ENCODE assay signal across 13 cellular contexts in genomic region chr2:197606180-197606579, GRCh38.
DNase-seq lines count a peak whose midpoint lies in the region; ATAC-seq and TF ChIP-seq lines count a peak whose summit lies in the region.
"Had no signal": no experiment of that assay in that cellular context is flagged by ENCODE, and none has a peak within 500 bp of the region (broad histone marks: within the 10 kb centered on the region; RNA-seq: fewer than 3 reads in every experiment).

No MANE protein-coding gene starts in this region.

- H3K27me3 ChIP-seq in GM23248 (replicated peaks; ENCODE audit: insufficient read depth) = no peaks in the 10 kb centered on the region
- H3K27me3 ChIP-seq: BLaER1 treated with 17β-estradiol and CSF1 and Interleukin-3, amounts not matched to agents 10 nM and 100 nM had no signal

- H3K9me2 ChIP-seq in GM23248 (ENCODE audit: insufficient read depth) = no peaks in the 10 kb centered on the region

- no peaks in the 10 kb centered on the region for H3K79me2 ChIP-seq in GM23248 (ENCODE audit: insufficient read depth)

- POLR2A ChIA-PET in activated CD4-positive, alpha-beta memory T cell treated with anti-CD3 and anti-CD28 coated beads for 36 hours (lab: Charles Lee) = no interaction called here

- intact Hi-C loops in activated CD4-positive, alpha-beta memory T cell treated with anti-CD3 and anti-CD28 coated beads for 36 hours (cut with micrococcal nuclease) = no loop called here

- H3K9ac ChIP-seq in GM23248 = no peak overlapping the region
- H3K9ac ChIP-seq: BLaER1 treated with 17β-estradiol and CSF1 and Interleukin-3, amounts not matched to agents 10 nM and 100 nM had no signal

- no peak overlapping the region for H3K4me3 Mint-ChIP-seq in activated CD4-positive, alpha-beta memory T cell treated with anti-CD3 and anti-CD28 coated beads for 36 hours
- H3K4me3 Mint-ChIP-seq in nephron progenitor cell = no peak overlapping the region

- no peak overlapping the region for H3K4me3 ChIP-seq in GM23248
- H3K4me3 ChIP-seq: BLaER1 treated with 17β-estradiol and CSF1 and Interleukin-3, amounts not matched to agents 10 nM and 100 nM; SK-N-MC had no signal

- no peak overlapping the region for H3K4me2 ChIP-seq in GM23248 (ENCODE audit: unreplicated experiment)
- H3K4me2 ChIP-seq: BLaER1 treated with 17β-estradiol and CSF1 and Interleukin-3, amounts not matched to agents 10 nM and 100 nM had no signal

- H3K36me3 ChIP-seq in GM23248 (ENCODE audit: low read depth) = no peaks in the 10 kb centered on the region
- H3K36me3 ChIP-seq: BLaER1 treated with 17β-estradiol and CSF1 and Interleukin-3, amounts not matched to agents 10 nM and 100 nM had no signal

- in situ Hi-C loops in GM23248 (cut with MboI) = no loop called here

- no peak for DNase-seq in activated CD4-positive, alpha-beta memory T cell treated with anti-CD3 and anti-CD28 coated beads for 36 hours
- DNase-seq in nephron progenitor cell (no peak), NCI-H748 treated with DMSO at 0.1 percent for 48 hours (lab: John Stamatoyannopoulos, UW) (no peak), GM23248 (no peak)
- DNase-seq: GF-D8; stimulated activated CD4-positive, alpha-beta T cell treated with anti-CD3 and anti-CD28 coated beads, Interleukin-1b, Interleukin-23, amount 100 ng/mL, for 48 hours had no signal

- TF ChIP-seq CTCF in nephron progenitor cell (IDR thresholded peaks at IDR 0.05) = no peak

- no peak overlapping the region for H3K27ac Mint-ChIP-seq in activated CD4-positive, alpha-beta memory T cell treated with anti-CD3 and anti-CD28 coated beads for 36 hours
- H3K27ac Mint-ChIP-seq in nephron progenitor cell = no peak overlapping the region

- H3K27ac ChIP-seq in GM23248 = no peak overlapping the region
- H3K27ac ChIP-seq: BLaER1 treated with 17β-estradiol and CSF1 and Interleukin-3, amounts not matched to agents 10 nM and 100 nM; SK-N-MC had no signal

- H3K27me3 Mint-ChIP-seq in activated CD4-positive, alpha-beta memory T cell treated with anti-CD3 and anti-CD28 coated beads for 36 hours = peaks cover 2% of the 10 kb centered on the region
- no peaks in the 10 kb centered on the region for H3K27me3 Mint-ChIP-seq in nephron progenitor cell (ENCODE audit: low read depth, poor library complexity)

- 91 to 98% methylated on average over 2 of the region's 2 CpGs for whole genome bisulfite sequencing in GM23248 (ENCODE audit: low coverage in 1 of 2, low lambda C conversion rate in 2 of 2, missing lambda C conversion rate in 2 of 2), 2 experiments

- peaks cover 7% of the 10 kb centered on the region for H3K4me1 Mint-ChIP-seq in activated CD4-positive, alpha-beta memory T cell treated with anti-CD3 and anti-CD28 coated beads for 36 hours (ENCODE audit: low read depth)
- peaks cover 3% of the 10 kb centered on the region for H3K4me1 Mint-ChIP-seq in nephron progenitor cell

- no peaks in the 10 kb centered on the region for H3F3A ChIP-seq in GM23248 (ENCODE audit: insufficient read depth)

- H4K20me1 ChIP-seq in GM23248 (ENCODE audit: insufficient read depth) = no peaks in the 10 kb centered on the region
- H4K20me1 ChIP-seq: BLaER1 treated with 17β-estradiol and CSF1 and Interleukin-3, amounts not matched to agents 10 nM and 100 nM had no signal

- no peak overlapping the region for H2AFZ ChIP-seq in GM23248

- H3K9me3 Mint-ChIP-seq in activated CD4-positive, alpha-beta memory T cell treated with anti-CD3 and anti-CD28 coated beads for 36 hours = peaks cover 5% of the 10 kb centered on the region
- H3K9me3 Mint-ChIP-seq in nephron progenitor cell = peaks cover 38% of the 10 kb centered on the region

- CTCF ChIA-PET in activated CD4-positive, alpha-beta memory T cell treated with anti-CD3 and anti-CD28 coated beads for 36 hours (lab: Charles Lee) = no interaction called here

- H3K4me1 ChIP-seq in GM23248 (ENCODE audit: insufficient read depth) = no peaks in the 10 kb centered on the region
- H3K4me1 ChIP-seq: BLaER1 treated with 17β-estradiol and CSF1 and Interleukin-3, amounts not matched to agents 10 nM and 100 nM had no signal

- ATAC-seq in GM18505 (IDR thresholded peaks at IDR 0.05; ENCODE audit: unreplicated experiment) = peak; percentile 87
- peak; percentile 93 for ATAC-seq in GM19438 (IDR thresholded peaks at IDR 0.05; ENCODE audit: low read depth, unreplicated experiment)
- peak; percentile 88 for ATAC-seq in HG02798 (IDR thresholded peaks at IDR 0.05; ENCODE audit: poor library complexity, unreplicated experiment)
- ATAC-seq in HG03442 (IDR thresholded peaks at IDR 0.05; ENCODE audit: unreplicated experiment) = peak; percentile 86
- ATAC-seq: left lobe of liver had no signal

- TF ChIP-seq POLR2A in GM18505 (IDR thresholded peaks at IDR 0.05; ENCODE audit: borderline replicate concordance, extremely low read depth, insufficient read depth, insufficient read length) = no peak

- H3K36me3 Mint-ChIP-seq in activated CD4-positive, alpha-beta memory T cell treated with anti-CD3 and anti-CD28 coated beads for 36 hours = no peaks in the 10 kb centered on the region
- peaks cover 81% of the 10 kb centered on the region for H3K36me3 Mint-ChIP-seq in nephron progenitor cell (ENCODE audit: low read depth)

- no peaks in the 10 kb centered on the region for H3K9me3 ChIP-seq in GM23248 (ENCODE audit: low read depth)
- H3K9me3 ChIP-seq: BLaER1 treated with 17β-estradiol and CSF1 and Interleukin-3, amounts not matched to agents 10 nM and 100 nM had no signal
